Comparison of ENCODE assay signal across 8 cellular contexts in the genomic region with DNA sequence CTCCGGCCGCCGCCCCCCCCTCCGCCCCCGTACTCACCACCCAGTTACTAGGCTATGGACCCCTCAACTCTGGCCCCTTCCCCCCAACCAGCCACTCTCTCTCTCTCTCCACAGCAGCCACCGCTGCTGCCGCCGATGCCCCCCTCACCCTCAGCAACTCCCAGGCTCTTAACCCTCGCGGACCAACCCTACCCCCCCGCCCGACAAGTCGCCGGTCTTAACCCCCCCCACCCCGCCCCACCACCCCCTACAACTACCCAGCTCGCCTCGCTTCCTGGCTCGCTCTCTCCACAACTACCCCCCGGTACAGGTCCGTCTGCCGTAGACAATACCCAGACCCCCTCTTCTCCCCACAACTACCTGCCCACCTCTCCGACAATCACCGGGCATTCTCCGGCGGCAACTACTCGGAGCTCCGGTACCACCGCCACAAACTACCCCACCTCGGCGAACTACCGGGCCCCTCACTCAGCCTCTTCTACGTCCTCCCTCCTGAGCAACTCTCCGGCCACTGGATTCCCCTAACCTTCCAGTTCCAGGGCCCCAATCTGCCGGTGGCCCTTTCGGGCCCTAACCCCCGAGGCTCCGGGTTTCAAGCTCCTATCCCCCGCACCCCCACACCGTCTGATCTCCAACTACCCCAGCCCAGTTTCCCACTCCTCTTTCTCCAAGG. TPM values are rescaled to one million over a fixed set of nuclear protein-coding genes. Genes with fewer than 3 reads are reported as not detected.
DNase-seq lines count a peak whose midpoint lies in the region; ATAC-seq and TF ChIP-seq lines count a peak whose summit lies in the region.

No MANE protein-coding gene starts in this region.

- H3K27me3 ChIP-seq in NT2/D1 (ENCODE audit: insufficient read depth, insufficient read length), result no peaks in the 10 kb centered on the region
- H3K27me3 ChIP-seq in lower lobe of right lung (ENCODE audit: low read depth), result no peaks in the 10 kb centered on the region
- H3K27me3 ChIP-seq in thyroid gland, result no peaks in the 10 kb centered on the region

- H3K27ac ChIP-seq in caudate nucleus (ENCODE audit: low read depth, low read length) (peak overlapping the region; percentile 97), lower lobe of right lung (peak overlapping the region; percentile 88), thyroid gland (peak overlapping the region; percentile 73 to 96 (median 74))

- intact Hi-C loops in lower lobe of right lung (cut with DNase I), result no loop called here
- intact Hi-C loops in thyroid gland (cut with DNase I), result no loop called here

- H3K9ac ChIP-seq in NT2/D1 (ENCODE audit: insufficient read length, low read depth), result peak overlapping the region; percentile 98

- H3K36me3 ChIP-seq in NT2/D1 (ENCODE audit: insufficient read depth, insufficient read length, low read length) (peaks cover 42% of the 10 kb centered on the region), lower lobe of right lung (peaks cover 41% of the 10 kb centered on the region), thyroid gland (peaks cover 7 to 17% of the 10 kb centered on the region in 2 donors)

- no peak for TF ChIP-seq CTCF in lower lobe of right lung (IDR thresholded peaks at IDR 0.05)
- TF ChIP-seq CTCF in thyroid gland (IDR thresholded peaks at IDR 0.05), result no peak

- H3K9me3 ChIP-seq in NT2/D1 (ENCODE audit: insufficient read depth, low read length) (no peaks in the 10 kb centered on the region), lower lobe of right lung (no peaks in the 10 kb centered on the region), thyroid gland (no peaks in the 10 kb centered on the region)

- ATAC-seq in lower lobe of right lung, result no peak
- ATAC-seq in HG03571 (IDR thresholded peaks at IDR 0.05; ENCODE audit: unreplicated experiment), result no peak
- no peak for ATAC-seq in HG03457 (IDR thresholded peaks at IDR 0.05; ENCODE audit: unreplicated experiment)

- H3K4me3 ChIP-seq in NT2/D1 (ENCODE audit: insufficient read length, low read depth), result peak overlapping the region; percentile 86
- H3K4me3 ChIP-seq in lower lobe of right lung, result peak overlapping the region; percentile 97
- H3K4me3 ChIP-seq in thyroid gland (replicated peaks in 1 of 3), result peak overlapping the region; percentile 92 to 100 (median 99)

- TF ChIP-seq POLR2A in thyroid gland (IDR thresholded peaks at IDR 0.05), result no peak

- DNase-seq in ELF-1 (ENCODE audit: low read depth, low spot score) (peak; percentile 28), NT2/D1 (ENCODE audit: low read depth, low spot score) (no peak), caudate nucleus (lab: John Stamatoyannopoulos, UW) (peak in 1 of 61 donors; percentile 22), lower lobe of right lung (no peak), thyroid gland (peak; percentile 25 to 46), SKM-1 (lab: John Stamatoyannopoulos, UW; ENCODE audit: unreplicated experiment) (no peak)

- H3K4me1 ChIP-seq in NT2/D1 (ENCODE audit: insufficient read depth, insufficient read length) (peaks cover 9% of the 10 kb centered on the region), lower lobe of right lung (peaks cover 50% of the 10 kb centered on the region), thyroid gland (peaks cover 24 to 38% of the 10 kb centered on the region in 2 donors)

- 1% methylated on average over 35 to 37 of the region's 39 CpGs for WGBS in thyroid gland, 2 donors

RNA-seq across cellular contexts. Expression of gene PHF23, which starts 0.7 kb away (rescaled TPM):
- total RNA-seq in lower lobe of right lung, result 33.9 TPM
- total RNA-seq in thyroid gland, result 10 to 100 TPM; 19.8 to 39.5 (median 35.8) TPM

RNA-seq across cellular contexts. Expression of gene GABARAP, which starts 3.7 kb away (rescaled TPM):
- 587 TPM for total RNA-seq in lower lobe of right lung
- 100 to 1,000 TPM; 112 to 840 (median 273) TPM for total RNA-seq in thyroid gland

RNA-seq across cellular contexts. Expression of gene DVL2, which starts 4.2 kb away (rescaled TPM):
- total RNA-seq in lower lobe of right lung (46.4 TPM), thyroid gland (10 to 100 TPM; 45.3 to 68.6 (median 49.0) TPM)

RNA-seq across cellular contexts. Expression of gene CTDNEP1, which starts 13.0 kb away (rescaled TPM):
- total RNA-seq in lower lobe of right lung (140 TPM), thyroid gland (10 to 100 TPM; 35.1 to 70.4 (median 48.4) TPM)

RNA-seq across cellular contexts. Expression of gene ELP5, which starts 13.5 kb away (rescaled TPM):
- total RNA-seq in lower lobe of right lung, result 33.2 TPM
- total RNA-seq in thyroid gland, result 10 to 100 TPM; 27.4 to 49.0 (median 33.0) TPM

Comparison
In these comparisons a context has a peak if more than half of its experiments do, and no peak if none do; other contexts are left out.
1. DNase-seq: peak in ELF-1 (single experiment) and thyroid gland (2 of 2); none in NT2/D1 (single experiment), lower lobe of right lung (single experiment) and SKM-1 (single experiment).
2. Peak in every context shown above with its lines, with median percentiles within 50 percentile points of each other: H3K4me3 ChIP-seq and H3K27ac ChIP-seq.